Comparison of ENCODE assay signal across 1 cellular context in the genomic region with DNA sequence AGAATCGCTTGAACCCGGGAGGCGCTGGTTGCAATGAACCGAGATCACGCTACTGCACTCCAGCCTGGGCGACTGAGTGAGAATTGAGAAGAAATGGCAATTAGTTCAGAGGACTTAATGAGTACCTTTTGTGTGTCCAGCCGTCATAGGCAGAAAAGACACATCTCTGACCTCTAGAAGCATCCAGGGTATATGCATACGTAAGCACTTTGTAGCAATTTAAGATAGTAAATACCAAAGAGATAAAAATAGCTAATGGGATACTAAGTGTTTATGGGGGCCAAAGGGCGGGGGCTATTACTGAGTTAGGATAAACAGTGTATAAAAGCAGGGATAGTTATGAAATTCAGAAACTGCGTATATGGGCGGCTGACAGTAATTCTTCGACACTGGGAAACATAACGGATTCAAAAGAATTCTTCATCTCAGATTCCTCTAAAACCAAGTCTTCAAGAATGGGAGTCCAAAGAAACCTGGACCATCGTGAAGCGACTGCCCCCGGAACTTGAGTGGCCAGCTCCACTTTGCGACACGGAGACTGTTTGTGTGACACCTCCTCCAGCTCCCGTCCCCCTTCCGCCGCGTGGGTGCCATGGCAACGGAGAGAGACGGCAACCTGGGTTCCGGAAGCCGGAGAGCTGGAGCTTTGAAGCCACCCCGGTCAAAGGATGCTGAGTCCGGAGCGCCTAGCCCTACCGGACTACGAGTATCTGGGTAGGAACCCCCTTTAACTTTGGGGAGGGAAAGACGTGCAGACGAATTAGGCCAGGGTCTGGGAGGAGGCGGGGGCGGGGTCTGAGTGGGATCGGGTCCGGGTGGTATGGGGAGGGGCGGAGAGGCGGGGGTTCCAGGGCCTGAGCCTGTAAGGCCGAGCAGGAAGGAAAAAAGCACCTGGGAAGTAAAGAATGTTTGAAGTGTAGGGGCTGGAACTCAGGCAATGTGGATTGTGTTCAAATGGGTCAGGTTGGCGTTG.
TF ChIP-seq lines count a peak whose summit lies in the region.

A gene with protein sequence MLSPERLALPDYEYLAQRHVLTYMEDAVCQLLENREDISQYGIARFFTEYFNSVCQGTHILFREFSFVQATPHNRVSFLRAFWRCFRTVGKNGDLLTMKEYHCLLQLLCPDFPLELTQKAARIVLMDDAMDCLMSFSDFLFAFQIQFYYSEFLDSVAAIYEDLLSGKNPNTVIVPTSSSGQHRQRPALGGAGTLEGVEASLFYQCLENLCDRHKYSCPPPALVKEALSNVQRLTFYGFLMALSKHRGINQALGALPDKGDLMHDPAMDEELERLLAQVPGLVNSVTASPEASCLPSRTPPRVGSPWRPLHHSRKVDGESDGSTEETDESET (plus strand): TSS at position 624 of the 973 bp plus-strand sequence. CDS start 45 bp downstream, at position 669.

TF ChIP-seq in GM12878, 131 proteins besides CTCF, POLR2A, EP300 and RAD21 (continued from another document):
- TF ChIP-seq TCF7 (IDR thresholded peaks at IDR 0.05; ENCODE audit: borderline replicate concordance) (peak; percentile 53; the same call in 1 of the 2 replicates), ATF7 (IDR thresholded peaks at IDR 0.05; ENCODE audit: low read depth) (0 out of 2 replicates have a peak, but pooled peaks have one; percentile 28), BMI1 (IDR thresholded peaks at IDR 0.05; ENCODE audit: borderline replicate concordance) (peak; percentile 98), SRF (IDR thresholded peaks at IDR 0.05; ENCODE audit: low read depth in 2 of 2, low read length in 2 of 2) (peak; percentile 14 to 85; a peak in 2 of 4 replicates), CHD2 (IDR thresholded peaks at IDR 0.05; ENCODE audit: borderline replicate concordance, low read depth, low read length) (peak; percentile 65; the same call in 1 of the 2 replicates), E2F8 (IDR thresholded peaks at IDR 0.05; ENCODE audit: low read depth, partially characterized antibody) (peak; percentile 31), EGR1 (IDR thresholded peaks at IDR 0.05; ENCODE audit: borderline replicate concordance in 1 of 2, low read depth in 2 of 2, low read length in 2 of 2) (0 out of 3 replicates have a peak, but pooled peaks of 1 of the 2 experiments have one; percentile 27), PAX8 (IDR thresholded peaks at IDR 0.05) (peak; percentile 63; the same call in 1 of the 2 replicates), RUNX3 (IDR thresholded peaks at IDR 0.05; ENCODE audit: low read length) (peak; percentile 40; the same call in 1 of the 2 replicates), STAT3 (IDR thresholded peaks at IDR 0.05; ENCODE audit: low read depth, low read length) (no peak), ETV6 (conservative IDR thresholded peaks at IDR 0.05 in 1 of 2, IDR thresholded peaks at IDR 0.05 in 1 of 2; ENCODE audit: borderline replicate concordance in 1 of 2, low read depth in 1 of 2) (no peak), BHLHE40 (IDR thresholded peaks at IDR 0.05; ENCODE audit: borderline replicate concordance in 1 of 2, low read depth in 2 of 2, low read length in 1 of 2) (0 out of 4 replicates have a peak, but pooled peaks of 1 of the 2 experiments have one; percentile 22), WRNIP1 (IDR thresholded peaks at IDR 0.05; ENCODE audit: borderline replicate concordance, low read depth, low read length) (peak; percentile 93; the same call in 1 of the 2 replicates), ZNF24 (IDR thresholded peaks at IDR 0.05) (peak; percentile 55), MEF2A (IDR thresholded peaks at IDR 0.05; ENCODE audit: insufficient read depth, low read depth, low read length) (0 out of 2 replicates have a peak, but pooled peaks have one; percentile 26), ZZZ3 (IDR thresholded peaks at IDR 0.05; ENCODE audit: control insufficient read depth, insufficient read length, low read depth) (peak; percentile 64), PRDM15 (CRISPR knock-in tag; IDR thresholded peaks at IDR 0.05) (no peak), MEF2B (IDR thresholded peaks at IDR 0.05; ENCODE audit: partially characterized antibody, poor library complexity, severe bottlenecking) (peak; percentile 52), IKZF1 (conservative IDR thresholded peaks at IDR 0.05) (peak; percentile 59), SMARCA5 (IDR thresholded peaks at IDR 0.05) (peak; percentile 79), FOXK2 (IDR thresholded peaks at IDR 0.05) (0 out of 2 replicates have a peak, but pooled peaks have one; percentile 18), POLR2AphosphoS5 (IDR thresholded peaks at IDR 0.05; ENCODE audit: low read length) (0 out of 2 replicates have a peak, but pooled peaks have one; percentile 25), NFXL1 (IDR thresholded peaks at IDR 0.05; ENCODE audit: borderline replicate concordance) (no peak), TAF1 (IDR thresholded peaks at IDR 0.05; ENCODE audit: borderline replicate concordance, low read depth, low read length) (peak; percentile 77; the same call in 1 of the 2 replicates), POU2F2 (IDR thresholded peaks at IDR 0.05; ENCODE audit: borderline replicate concordance, low read depth, low read length) (peak; percentile 71; the same call in 1 of the 3 replicates), CHD4 (IDR thresholded peaks at IDR 0.05) (no peak), CREB1 (IDR thresholded peaks at IDR 0.05; ENCODE audit: low read depth) (peak; percentile 70; the same call in 1 of the 2 replicates), MXI1 (IDR thresholded peaks at IDR 0.05; ENCODE audit: low read depth, low read length) (peak; percentile 91), NBN (IDR thresholded peaks at IDR 0.05) (peak; percentile 74), RELA (IDR thresholded peaks at IDR 0.05; ENCODE audit: borderline replicate concordance, partially characterized antibody) (peak; percentile 66)
- TF ChIP-seq, protein P1, sequence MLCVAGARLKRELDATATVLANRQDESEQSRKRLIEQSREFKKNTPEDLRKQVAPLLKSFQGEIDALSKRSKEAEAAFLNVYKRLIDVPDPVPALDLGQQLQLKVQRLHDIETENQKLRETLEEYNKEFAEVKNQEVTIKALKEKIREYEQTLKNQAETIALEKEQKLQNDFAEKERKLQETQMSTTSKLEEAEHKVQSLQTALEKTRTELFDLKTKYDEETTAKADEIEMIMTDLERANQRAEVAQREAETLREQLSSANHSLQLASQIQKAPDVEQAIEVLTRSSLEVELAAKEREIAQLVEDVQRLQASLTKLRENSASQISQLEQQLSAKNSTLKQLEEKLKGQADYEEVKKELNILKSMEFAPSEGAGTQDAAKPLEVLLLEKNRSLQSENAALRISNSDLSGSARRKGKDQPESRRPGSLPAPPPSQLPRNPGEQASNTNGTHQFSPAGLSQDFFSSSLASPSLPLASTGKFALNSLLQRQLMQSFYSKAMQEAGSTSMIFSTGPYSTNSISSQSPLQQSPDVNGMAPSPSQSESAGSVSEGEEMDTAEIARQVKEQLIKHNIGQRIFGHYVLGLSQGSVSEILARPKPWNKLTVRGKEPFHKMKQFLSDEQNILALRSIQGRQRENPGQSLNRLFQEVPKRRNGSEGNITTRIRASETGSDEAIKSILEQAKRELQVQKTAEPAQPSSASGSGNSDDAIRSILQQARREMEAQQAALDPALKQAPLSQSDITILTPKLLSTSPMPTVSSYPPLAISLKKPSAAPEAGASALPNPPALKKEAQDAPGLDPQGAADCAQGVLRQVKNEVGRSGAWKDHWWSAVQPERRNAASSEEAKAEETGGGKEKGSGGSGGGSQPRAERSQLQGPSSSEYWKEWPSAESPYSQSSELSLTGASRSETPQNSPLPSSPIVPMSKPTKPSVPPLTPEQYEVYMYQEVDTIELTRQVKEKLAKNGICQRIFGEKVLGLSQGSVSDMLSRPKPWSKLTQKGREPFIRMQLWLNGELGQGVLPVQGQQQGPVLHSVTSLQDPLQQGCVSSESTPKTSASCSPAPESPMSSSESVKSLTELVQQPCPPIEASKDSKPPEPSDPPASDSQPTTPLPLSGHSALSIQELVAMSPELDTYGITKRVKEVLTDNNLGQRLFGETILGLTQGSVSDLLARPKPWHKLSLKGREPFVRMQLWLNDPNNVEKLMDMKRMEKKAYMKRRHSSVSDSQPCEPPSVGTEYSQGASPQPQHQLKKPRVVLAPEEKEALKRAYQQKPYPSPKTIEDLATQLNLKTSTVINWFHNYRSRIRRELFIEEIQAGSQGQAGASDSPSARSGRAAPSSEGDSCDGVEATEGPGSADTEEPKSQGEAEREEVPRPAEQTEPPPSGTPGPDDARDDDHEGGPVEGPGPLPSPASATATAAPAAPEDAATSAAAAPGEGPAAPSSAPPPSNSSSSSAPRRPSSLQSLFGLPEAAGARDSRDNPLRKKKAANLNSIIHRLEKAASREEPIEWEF (IDR thresholded peaks at IDR 0.05; ENCODE audit: insufficient replicate concordance, low read depth, low read length), result no peak
- TF ChIP-seq, protein P2, sequence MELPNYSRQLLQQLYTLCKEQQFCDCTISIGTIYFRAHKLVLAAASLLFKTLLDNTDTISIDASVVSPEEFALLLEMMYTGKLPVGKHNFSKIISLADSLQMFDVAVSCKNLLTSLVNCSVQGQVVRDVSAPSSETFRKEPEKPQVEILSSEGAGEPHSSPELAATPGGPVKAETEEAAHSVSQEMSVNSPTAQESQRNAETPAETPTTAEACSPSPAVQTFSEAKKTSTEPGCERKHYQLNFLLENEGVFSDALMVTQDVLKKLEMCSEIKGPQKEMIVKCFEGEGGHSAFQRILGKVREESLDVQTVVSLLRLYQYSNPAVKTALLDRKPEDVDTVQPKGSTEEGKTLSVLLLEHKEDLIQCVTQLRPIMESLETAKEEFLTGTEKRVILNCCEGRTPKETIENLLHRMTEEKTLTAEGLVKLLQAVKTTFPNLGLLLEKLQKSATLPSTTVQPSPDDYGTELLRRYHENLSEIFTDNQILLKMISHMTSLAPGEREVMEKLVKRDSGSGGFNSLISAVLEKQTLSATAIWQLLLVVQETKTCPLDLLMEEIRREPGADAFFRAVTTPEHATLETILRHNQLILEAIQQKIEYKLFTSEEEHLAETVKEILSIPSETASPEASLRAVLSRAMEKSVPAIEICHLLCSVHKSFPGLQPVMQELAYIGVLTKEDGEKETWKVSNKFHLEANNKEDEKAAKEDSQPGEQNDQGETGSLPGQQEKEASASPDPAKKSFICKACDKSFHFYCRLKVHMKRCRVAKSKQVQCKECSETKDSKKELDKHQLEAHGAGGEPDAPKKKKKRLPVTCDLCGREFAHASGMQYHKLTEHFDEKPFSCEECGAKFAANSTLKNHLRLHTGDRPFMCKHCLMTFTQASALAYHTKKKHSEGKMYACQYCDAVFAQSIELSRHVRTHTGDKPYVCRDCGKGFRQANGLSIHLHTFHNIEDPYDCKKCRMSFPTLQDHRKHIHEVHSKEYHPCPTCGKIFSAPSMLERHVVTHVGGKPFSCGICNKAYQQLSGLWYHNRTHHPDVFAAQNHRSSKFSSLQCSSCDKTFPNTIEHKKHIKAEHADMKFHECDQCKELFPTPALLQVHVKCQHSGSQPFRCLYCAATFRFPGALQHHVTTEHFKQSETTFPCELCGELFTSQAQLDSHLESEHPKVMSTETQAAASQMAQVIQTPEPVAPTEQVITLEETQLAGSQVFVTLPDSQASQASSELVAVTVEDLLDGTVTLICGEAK (IDR thresholded peaks at IDR 0.05; ENCODE audit: borderline replicate concordance), result peak; percentile 98
